18 cellular contexts compared by ENCODE assay signal in the genomic region with DNA sequence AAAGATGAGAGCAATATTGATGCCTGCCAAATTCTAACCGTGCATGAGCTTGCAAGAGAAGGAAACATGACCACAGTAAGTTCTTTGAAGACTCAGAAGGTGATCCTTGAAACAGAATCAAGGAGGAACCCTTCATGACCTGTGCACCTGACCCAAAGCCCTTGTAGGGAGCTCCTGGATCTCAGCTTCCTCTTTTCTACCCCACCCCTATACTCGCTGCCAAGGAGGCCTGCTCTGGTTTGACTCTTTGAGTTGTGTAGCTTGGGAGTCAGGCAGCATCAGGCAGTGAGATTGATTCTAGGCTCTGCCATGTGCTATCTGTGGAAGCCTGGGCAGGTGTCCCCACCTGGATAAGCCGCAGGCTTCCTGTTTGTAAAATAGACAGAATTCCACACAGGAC.
"Had no signal": no experiment of that assay in that cellular context is flagged by ENCODE, and none has a peak within 500 bp of the region (broad histone marks: within the 10 kb centered on the region; RNA-seq: fewer than 3 reads in every experiment).

No MANE protein-coding gene starts in this region.

- H3K9me3 ChIP-seq: esophagus squamous epithelium, mucosa of descending colon, suprapubic skin, upper lobe of left lung had no signal

- H3K27ac Mint-ChIP-seq: activated T-helper 17 cell treated with anti-CD3 and anti-CD28 coated beads, Interleukin-2, amount 50 U/mL, for 72 hours had no signal

- H3K79me2 ChIP-seq: hepatocyte had no signal

- H2AFZ ChIP-seq: hepatocyte had no signal

- ATAC-seq: activated T-helper 17 cell treated with anti-CD3 and anti-CD28 coated beads, Interleukin-2, amount 50 U/mL, for 72 hours; mucosa of descending colon; naive thymus-derived CD8-positive, alpha-beta T cell; stimulated activated naive CD8-positive, alpha-beta T cell treated with anti-CD3 and anti-CD28 coated beads, Interleukin-15, Interleukin-2, amounts not matched to agents 100 U/mL and 50 U/mL, for 24 hours had no signal

- H3K27ac ChIP-seq: esophagus squamous epithelium, hepatocyte, suprapubic skin, upper lobe of left lung, VCaP had no signal

- H3K36me3 Mint-ChIP-seq: naive thymus-derived CD8-positive, alpha-beta T cell had no signal

- FAIRE-seq: endothelial cell of umbilical vein, keratinocyte had no signal

- H3K4me1 Mint-ChIP-seq: activated T-helper 17 cell treated with anti-CD3 and anti-CD28 coated beads, Interleukin-2, amount 50 U/mL, for 72 hours had no signal

- H3K4me3 ChIP-seq: esophagus squamous epithelium, hepatocyte, mucosa of descending colon, suprapubic skin, upper lobe of left lung had no signal

- H3K4me1 ChIP-seq: esophagus squamous epithelium, suprapubic skin, upper lobe of left lung had no signal

- H3K4me3 Mint-ChIP-seq: activated T-helper 17 cell treated with anti-CD3 and anti-CD28 coated beads, Interleukin-2, amount 50 U/mL, for 72 hours had no signal

- DNase-seq: activated CD4-positive, alpha-beta T cell treated with anti-CD3 and anti-CD28 coated beads for 1 hour; activated CD4-positive, alpha-beta T cell treated with anti-CD3 and anti-CD28 coated beads, Interleukin-2, amount 50 U/mL, for 48 hours; activated naive CD4-positive, alpha-beta T cell treated with Interleukin-2 at 50 U/mL for 16 hours; anterior cingulate cortex; cortex of kidney; effector CD8-positive, alpha-beta T cell; esophagus squamous epithelium; mucosa of descending colon; naive thymus-derived CD8-positive, alpha-beta T cell; stimulated activated CD4-positive, alpha-beta T cell treated with anti-CD3 and anti-CD28 coated beads, Interleukin-4, amount 100 ng/mL, for 24 hours; stimulated activated naive CD8-positive, alpha-beta T cell treated with anti-CD3 and anti-CD28 coated beads, Interleukin-15, Interleukin-2, amounts not matched to agents 100 U/mL and 50 U/mL, for 24 hours; upper lobe of left lung had no signal

- H3K27me3 Mint-ChIP-seq: activated T-helper 17 cell treated with anti-CD3 and anti-CD28 coated beads, Interleukin-2, amount 50 U/mL, for 72 hours; naive thymus-derived CD8-positive, alpha-beta T cell had no signal

- H3K9me3 Mint-ChIP-seq: activated T-helper 17 cell treated with anti-CD3 and anti-CD28 coated beads, Interleukin-2, amount 50 U/mL, for 72 hours; naive thymus-derived CD8-positive, alpha-beta T cell had no signal

- H3K4me2 ChIP-seq: hepatocyte had no signal
